12 cellular contexts compared by ENCODE assay signal in the genomic region with DNA sequence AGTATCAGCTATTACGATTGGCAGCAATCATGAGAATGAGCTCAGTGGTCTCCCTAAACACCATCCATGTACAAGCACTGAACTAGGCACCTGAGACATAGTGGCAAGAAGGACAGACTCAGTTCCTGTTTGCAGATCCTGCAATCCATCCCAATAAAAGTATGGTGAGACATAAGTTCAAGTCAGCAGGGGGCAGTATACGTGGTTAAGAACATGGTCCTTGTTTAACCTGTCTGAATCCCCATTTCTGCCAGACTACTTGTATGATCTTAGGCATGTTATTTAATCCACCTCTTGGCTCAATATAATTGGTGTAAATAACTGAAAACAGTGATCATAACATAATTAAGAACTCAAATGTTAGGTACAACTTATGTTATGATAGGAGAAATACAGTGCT. TPM values are rescaled to one million over a fixed set of nuclear protein-coding genes. Genes with fewer than 3 reads are reported as not detected.
DNase-seq lines count a peak whose midpoint lies in the region; FAIRE-seq and TF ChIP-seq lines count a peak whose summit lies in the region.
"Had no signal": no experiment of that assay in that cellular context is flagged by ENCODE, and none has a peak within 500 bp of the region (broad histone marks: within the 10 kb centered on the region; RNA-seq: fewer than 3 reads in every experiment).

No MANE protein-coding gene starts in this region.

- TF ChIP-seq POLR2A in erythroblast (IDR thresholded peaks at IDR 0.05; ENCODE audit: low read length), result no peak

- no peak for TF ChIP-seq CTCF in kidney (IDR thresholded peaks at IDR 0.05; ENCODE audit: borderline replicate concordance, extremely low read depth, insufficient read depth)

- no peak for FAIRE-seq in kidney (lab: Jason Lieb, UNC)

- H3K27ac ChIP-seq in kidney (ENCODE audit: low read depth in 2 of 2, low read length in 2 of 2), result no peak overlapping the region
- H3K27ac ChIP-seq: thoracic aorta had no signal

- H3K4me1 ChIP-seq in kidney (ENCODE audit: control insufficient read depth in 1 of 2, insufficient read depth in 1 of 2, low read depth in 1 of 2, low read length in 2 of 2), result no peaks in the 10 kb centered on the region

- H3K9ac ChIP-seq in kidney (ENCODE audit: low read length in 2 of 2), result no peak overlapping the region

- H3K4me3 ChIP-seq in kidney (ENCODE audit: low read length in 2 of 2), result no peak overlapping the region
- H3K4me3 ChIP-seq: thoracic aorta had no signal

- peak; percentile 6 for DNase-seq in stimulated activated CD4-positive, alpha-beta T cell treated with anti-CD3 and anti-CD28 coated beads, Interleukin-15, amount 100 ng/mL, for 24 hours
- DNase-seq in stimulated activated CD4-positive, alpha-beta T cell treated with anti-CD3 and anti-CD28 coated beads, Interleukin-4, amount 100 ng/mL, for 4 hours, result no peak
- DNase-seq in NCI-H69 (lab: John Stamatoyannopoulos, UW) (peak; percentile 60), erythroblast (lab: John Stamatoyannopoulos, UW) (peak; percentile 55 to 58), UCSD-AML1 (lab: John Stamatoyannopoulos, UW; ENCODE audit: unreplicated experiment) (no peak), hypothalamus (lab: John Stamatoyannopoulos, UW) (no peak), kidney (no peak), head of caudate nucleus (no peak)
- DNase-seq: activated T-cell treated with anti-CD3 and anti-CD28 coated beads, Interleukin-2, amount 50 U/mL, for 1 hour; naive B cell; NCI-H1048 had no signal

- intact Hi-C loops in kidney (cut with DNase I) (no loop called here), head of caudate nucleus (cut with DNase I) (no loop called here)

- no peaks in the 10 kb centered on the region for H3K9me3 ChIP-seq in kidney (ENCODE audit: control insufficient read depth in 1 of 2, low read length in 2 of 2)
- H3K9me3 ChIP-seq: thoracic aorta had no signal

- H3K36me3 ChIP-seq in kidney (ENCODE audit: control insufficient read depth in 1 of 2, insufficient read depth in 2 of 2, low read length in 2 of 2), result no peaks in the 10 kb centered on the region
- H3K36me3 ChIP-seq: thoracic aorta had no signal

RNA-seq across cellular contexts. Expression of a gene that starts 33.2 kb away (rescaled TPM):
- total RNA-seq in kidney, result 97.1 TPM
- 69.8 TPM for polyA plus RNA-seq in kidney (ENCODE audit: insufficient read depth, low read depth, low replicate concordance)

RNA-seq across cellular contexts. Expression of a gene that starts 56.9 kb away (rescaled TPM):
- total RNA-seq in kidney, result 13.8 TPM
- polyA plus RNA-seq in kidney (ENCODE audit: insufficient read depth, low read depth, low replicate concordance), result 6.0 TPM

Comparison
In these comparisons a context has a peak if more than half of its experiments do, and no peak if none do; other contexts are left out.
1. DNase-seq: peak in stimulated activated CD4-positive, alpha-beta T cell treated with anti-CD3 and anti-CD28 coated beads, Interleukin-15, amount 100 ng/mL, for 24 hours (single experiment), NCI-H69 (single experiment) and erythroblast (2 of 2); none in stimulated activated CD4-positive, alpha-beta T cell treated with anti-CD3 and anti-CD28 coated beads, Interleukin-4, amount 100 ng/mL, for 4 hours (0 of 2), UCSD-AML1 (single experiment), hypothalamus (0 of 51), kidney (single experiment) and head of caudate nucleus (0 of 42).